ENCODE assay signal across 14 cellular contexts in genomic region chr15:40290540-40291087, GRCh38. TPM values are rescaled to one million over a fixed set of nuclear protein-coding genes. Genes with fewer than 3 reads are reported as not detected.
DNase-seq lines count a peak whose midpoint lies in the region; ATAC-seq and TF ChIP-seq lines count a peak whose summit lies in the region.
"Had no signal": no experiment of that assay in that cellular context is flagged by ENCODE, and none has a peak within 500 bp of the region (broad histone marks: within the 10 kb centered on the region; RNA-seq: fewer than 3 reads in every experiment).

No MANE protein-coding gene starts in this region.

- no peaks in the 10 kb centered on the region for H3K36me3 Mint-ChIP-seq in GM23338 (ENCODE audit: low read depth)
- no peaks in the 10 kb centered on the region for H3K36me3 Mint-ChIP-seq in progenitor cell of endocrine pancreas (ENCODE audit: insufficient read depth)
- H3K36me3 Mint-ChIP-seq in activated naive CD4-positive, alpha-beta T cell treated with anti-CD3 and anti-CD28 coated beads, Interleukin-2, amount 10 ng/mL, durations not matched to agents 7 days and 5 days: peaks cover 17% of the 10 kb centered on the region

- no peaks in the 10 kb centered on the region for H3K9me3 Mint-ChIP-seq in GM23338
- H3K9me3 Mint-ChIP-seq in progenitor cell of endocrine pancreas (ENCODE audit: low read depth): no peaks in the 10 kb centered on the region
- H3K9me3 Mint-ChIP-seq in activated naive CD4-positive, alpha-beta T cell treated with anti-CD3 and anti-CD28 coated beads, Interleukin-2, amount 10 ng/mL, durations not matched to agents 7 days and 5 days: no peaks in the 10 kb centered on the region
- H3K9me3 Mint-ChIP-seq: activated T-helper 2 cell treated with anti-CD3 and anti-CD28 coated beads, Interferon-gamma antibody, Interleukin-2, Interleukin-4, amounts not matched to agents 10 μg/mL and 5 μg/mL and 100 μg/mL, durations not matched to agents 14 hours and 24 hours and 36 hours; CD4-positive, alpha-beta T cell; naive thymus-derived CD8-positive, alpha-beta T cell had no signal

- H2AFZ ChIP-seq in GM23338 (peak overlapping the region; percentile 86), hepatocyte (no peak overlapping the region)

- in situ Hi-C loops in astrocyte of the cerebellum (cut with HindIII; ENCODE audit: low sequenced_read_pairs): no loop called here

- H3K4me1 ChIP-seq in GM23338 (ENCODE audit: insufficient read depth): peaks cover 20% of the 10 kb centered on the region
- H3K4me1 ChIP-seq in hepatocyte (ENCODE audit: insufficient read depth): peaks cover 20% of the 10 kb centered on the region

- DNase-seq in GM23338 (ENCODE audit: low spot score) (peak; percentile 60), astrocyte of the cerebellum (ENCODE audit: low read depth) (no peak), hepatocyte (ENCODE audit: low spot score) (no peak), progenitor cell of endocrine pancreas (ENCODE audit: low spot score, unreplicated experiment) (no peak), cerebellar cortex (ENCODE audit: low spot score) (no peak)
- no peak for DNase-seq in stimulated activated CD4-positive, alpha-beta T cell treated with anti-CD3 and anti-CD28 coated beads, Interleukin-2, amount 100 ng/mL, for 24 hours
- no peak for DNase-seq in activated naive CD4-positive, alpha-beta T cell treated with anti-CD3 and anti-CD28 coated beads, Interleukin-2, amount 10 ng/mL, durations not matched to agents 7 days and 5 days
- DNase-seq: activated CD4-positive, alpha-beta T cell treated with anti-CD3 and anti-CD28 coated beads for 36 hours; CD4-positive, alpha-beta T cell; naive thymus-derived CD8-positive, alpha-beta T cell; stimulated activated CD4-positive, alpha-beta T cell treated with anti-CD3 and anti-CD28 coated beads, Interleukin-4, amount 100 ng/mL, for 24 hours had no signal

- no peak for TF ChIP-seq CTCF in GM23338 (conservative IDR thresholded peaks at IDR 0.05; ENCODE audit: low read depth in 2 of 2)
- no peak for TF ChIP-seq CTCF in astrocyte of the cerebellum (IDR thresholded peaks at IDR 0.05; ENCODE audit: low read depth, low read length, missing control alignments)
- no peak for TF ChIP-seq CTCF in hepatocyte (IDR thresholded peaks at IDR 0.05; ENCODE audit: poor library complexity)
- TF ChIP-seq CTCF in progenitor cell of endocrine pancreas (IDR thresholded peaks at IDR 0.05; ENCODE audit: unreplicated experiment): no peak

- no peaks in the 10 kb centered on the region for H3K79me2 ChIP-seq in GM23338 (replicated peaks; ENCODE audit: insufficient read depth)
- no peaks in the 10 kb centered on the region for H3K79me2 ChIP-seq in hepatocyte

- CTCF ChIA-PET in activated naive CD4-positive, alpha-beta T cell treated with anti-CD3 and anti-CD28 coated beads, Interleukin-2, amount 10 ng/mL, durations not matched to agents 7 days and 5 days (lab: Charles Lee): interaction anchor here (0.7 to 8.5 kb wide), 3 partner anchors 12 to 19 kb away, joined by 3 to 81 read pairs (median 22); partner anchors contain the start of gene PLCB2

- H3K4me3 ChIP-seq in GM23338: peak overlapping the region; percentile 57
- peak overlapping the region; percentile 34 for H3K4me3 ChIP-seq in astrocyte of the cerebellum (ENCODE audit: low read depth, low read length)
- H3K4me3 ChIP-seq in hepatocyte: peak overlapping the region; percentile 20
- H3K4me3 ChIP-seq: SJSA1 had no signal

- H3K36me3 ChIP-seq in GM23338 (ENCODE audit: insufficient read depth): no peaks in the 10 kb centered on the region
- no peaks in the 10 kb centered on the region for H3K36me3 ChIP-seq in hepatocyte (replicated peaks; ENCODE audit: insufficient read depth, low read depth)

- H3K27me3 Mint-ChIP-seq in GM23338 (ENCODE audit: insufficient read depth, low read depth, poor library complexity) (peaks cover 53% of the 10 kb centered on the region), progenitor cell of endocrine pancreas (peaks cover 80% of the 10 kb centered on the region)
- no peaks in the 10 kb centered on the region for H3K27me3 Mint-ChIP-seq in activated naive CD4-positive, alpha-beta T cell treated with anti-CD3 and anti-CD28 coated beads, Interleukin-2, amount 10 ng/mL, durations not matched to agents 7 days and 5 days
- H3K27me3 Mint-ChIP-seq: activated CD4-positive, alpha-beta T cell treated with anti-CD3 and anti-CD28 coated beads for 36 hours; CD4-positive, alpha-beta T cell; naive thymus-derived CD8-positive, alpha-beta T cell had no signal

- 29% methylated on average over 11 of the region's 25 CpGs for WGBS in hepatocyte (ENCODE audit: low lambda C conversion rate, missing lambda C conversion rate)

- H3F3A ChIP-seq in GM23338 (replicated peaks; ENCODE audit: low read depth): no peaks in the 10 kb centered on the region

- H4K20me1 ChIP-seq in GM23338 (replicated peaks; ENCODE audit: insufficient read depth) (no peaks in the 10 kb centered on the region), hepatocyte (ENCODE audit: insufficient read depth, poor library complexity, severe bottlenecking) (no peaks in the 10 kb centered on the region)

- H3K4me1 Mint-ChIP-seq in GM23338 (peaks cover 32% of the 10 kb centered on the region), progenitor cell of endocrine pancreas (ENCODE audit: low read depth) (peaks cover 1% of the 10 kb centered on the region)
- H3K4me1 Mint-ChIP-seq in activated naive CD4-positive, alpha-beta T cell treated with anti-CD3 and anti-CD28 coated beads, Interleukin-2, amount 10 ng/mL, durations not matched to agents 7 days and 5 days: no peaks in the 10 kb centered on the region
- H3K4me1 Mint-ChIP-seq: naive thymus-derived CD8-positive, alpha-beta T cell had no signal

- H3K4me3 Mint-ChIP-seq in GM23338 (peak overlapping the region; percentile 63), progenitor cell of endocrine pancreas (ENCODE audit: low read depth) (peak overlapping the region; percentile 42)
- no peak overlapping the region for H3K4me3 Mint-ChIP-seq in activated naive CD4-positive, alpha-beta T cell treated with anti-CD3 and anti-CD28 coated beads, Interleukin-2, amount 10 ng/mL, durations not matched to agents 7 days and 5 days
- H3K4me3 Mint-ChIP-seq: activated CD4-positive, alpha-beta T cell treated with anti-CD3 and anti-CD28 coated beads for 36 hours; CD4-positive, alpha-beta T cell; naive thymus-derived CD8-positive, alpha-beta T cell had no signal

- peak; percentile 18 for ATAC-seq in GM23338
- no peak for ATAC-seq in HG03565 (IDR thresholded peaks at IDR 0.05; ENCODE audit: unreplicated experiment)
- ATAC-seq: activated CD4-positive, alpha-beta T cell treated with anti-CD3 and anti-CD28 coated beads for 36 hours; naive thymus-derived CD8-positive, alpha-beta T cell had no signal

- H3K27ac ChIP-seq in GM23338 (ENCODE audit: low read depth) (no peak overlapping the region), hepatocyte (no peak overlapping the region)
- H3K27ac ChIP-seq: SJSA1 had no signal

- H3K27me3 ChIP-seq in GM23338 (ENCODE audit: insufficient read depth): peaks cover 64% of the 10 kb centered on the region
- peaks cover 45% of the 10 kb centered on the region for H3K27me3 ChIP-seq in hepatocyte
- H3K27me3 ChIP-seq: SJSA1 had no signal

- no peaks in the 10 kb centered on the region for H3K9me2 ChIP-seq in GM23338 (ENCODE audit: insufficient read depth)
- no peaks in the 10 kb centered on the region for H3K9me2 ChIP-seq in hepatocyte (replicated peaks; ENCODE audit: insufficient read depth)

- H3K4me2 ChIP-seq in GM23338 (peak overlapping the region; percentile 91), hepatocyte (peak overlapping the region; percentile 96)

- H3K9me3 ChIP-seq in hepatocyte (ENCODE audit: low read depth): no peaks in the 10 kb centered on the region
- H3K9me3 ChIP-seq: SJSA1 had no signal

- H3K27ac Mint-ChIP-seq in GM23338 (no peak overlapping the region), progenitor cell of endocrine pancreas (no peak overlapping the region)
- H3K27ac Mint-ChIP-seq in activated naive CD4-positive, alpha-beta T cell treated with anti-CD3 and anti-CD28 coated beads, Interleukin-2, amount 10 ng/mL, durations not matched to agents 7 days and 5 days: no peak overlapping the region
- H3K27ac Mint-ChIP-seq: activated CD4-positive, alpha-beta T cell treated with anti-CD3 and anti-CD28 coated beads for 36 hours; activated T-helper 2 cell treated with anti-CD3 and anti-CD28 coated beads, Interferon-gamma antibody, Interleukin-2, Interleukin-4, amounts not matched to agents 10 μg/mL and 5 μg/mL and 100 μg/mL, durations not matched to agents 14 hours and 24 hours and 36 hours; CD4-positive, alpha-beta T cell; naive thymus-derived CD8-positive, alpha-beta T cell had no signal

RNA-seq across cellular contexts. Expression of gene ANKRD63, which starts 7.8 kb away (rescaled TPM):
- total RNA-seq in GM23338 (2014; rRNA removed; shearing (Covaris generic)): 0.59 and 0.74 TPM in 2 replicates
- polyA plus RNA-seq in GM23338 (2016; fragmentation: Nextera tagmentation; extraction: Ambion mirVana) (not detected in 2 replicates), hepatocyte (0.47 and 1.2 TPM in 2 replicates)
- total RNA-seq in hepatocyte (0.30 TPM in 1 of 2 replicates, not detected in the other), progenitor cell of endocrine pancreas (not detected in 2 replicates)
- total RNA-seq: activated CD4-positive, alpha-beta T cell treated with anti-CD3 and anti-CD28 coated beads for 36 hours; CD4-positive, alpha-beta T cell had no signal

RNA-seq across cellular contexts. Expression of gene PLCB2, which starts 17.1 kb away (rescaled TPM):
- total RNA-seq in GM23338 (2014; rRNA removed; shearing (Covaris generic)): 8.5 and 13.8 TPM in 2 replicates
- polyA plus RNA-seq in GM23338 (2016; fragmentation: Nextera tagmentation; extraction: Ambion mirVana) (7.5 and 9.5 TPM in 2 replicates), hepatocyte (4.4 and 4.9 TPM in 2 replicates)
- total RNA-seq in hepatocyte (1.0 and 1.7 TPM in 2 replicates), progenitor cell of endocrine pancreas (2.5 and 2.8 TPM in 2 replicates)

RNA-seq across cellular contexts. Expression of gene INAFM2, which starts 32.9 kb away (rescaled TPM):
- total RNA-seq in GM23338 (2014; rRNA removed; shearing (Covaris generic)): 32.7 and 33.0 TPM in 2 replicates
- 18.1 and 20.0 TPM in 2 replicates for polyA plus RNA-seq in GM23338 (2016; fragmentation: Nextera tagmentation; extraction: Ambion mirVana)
- 13.7 and 14.4 TPM in 2 replicates for total RNA-seq in hepatocyte
- polyA plus RNA-seq in hepatocyte: 17.4 and 19.5 TPM in 2 replicates
- 12.9 and 14.9 TPM in 2 replicates for total RNA-seq in progenitor cell of endocrine pancreas

RNA-seq across cellular contexts. Expression of gene CCDC9B, which starts 50.1 kb away (rescaled TPM):
- 0.97 and 1.2 TPM in 2 replicates for total RNA-seq in GM23338 (2014; rRNA removed; shearing (Covaris generic))
- polyA plus RNA-seq in GM23338 (2016; fragmentation: Nextera tagmentation; extraction: Ambion mirVana) (0.18 and 0.23 TPM in 2 replicates), hepatocyte (5.3 and 7.6 TPM in 2 replicates)
- total RNA-seq in hepatocyte (1.8 and 4.0 TPM in 2 replicates), progenitor cell of endocrine pancreas (0.07 and 0.11 TPM in 2 replicates)

RNA-seq across cellular contexts. Expression of gene PAK6, which starts 51.8 kb away (rescaled TPM):
- 6.6 and 20.0 TPM in 2 replicates for total RNA-seq in GM23338 (2014; rRNA removed; shearing (Covaris generic))
- 2.4 and 2.9 TPM in 2 replicates for polyA plus RNA-seq in GM23338 (2016; fragmentation: Nextera tagmentation; extraction: Ambion mirVana)
- 2.6 and 6.1 TPM in 2 replicates for total RNA-seq in hepatocyte
- polyA plus RNA-seq in hepatocyte: 2.7 and 8.2 TPM in 2 replicates
- total RNA-seq in progenitor cell of endocrine pancreas: 13.2 and 13.8 TPM in 2 replicates
- total RNA-seq: naive thymus-derived CD8-positive, alpha-beta T cell had no signal
